ENCODE assay signal across 1 cellular context in genomic region chr3:51995346-51996156, GRCh38.
TF ChIP-seq lines count a peak whose summit lies in the region.

RPL29 (minus strand) TSS chr3:51995895; CDS start chr3:51995461, 434 bp downstream.

TF ChIP-seq in A549, 52 proteins besides CTCF, POLR2A, EP300 and RAD21 (continued from another document):
- TF ChIP-seq, protein P1, sequence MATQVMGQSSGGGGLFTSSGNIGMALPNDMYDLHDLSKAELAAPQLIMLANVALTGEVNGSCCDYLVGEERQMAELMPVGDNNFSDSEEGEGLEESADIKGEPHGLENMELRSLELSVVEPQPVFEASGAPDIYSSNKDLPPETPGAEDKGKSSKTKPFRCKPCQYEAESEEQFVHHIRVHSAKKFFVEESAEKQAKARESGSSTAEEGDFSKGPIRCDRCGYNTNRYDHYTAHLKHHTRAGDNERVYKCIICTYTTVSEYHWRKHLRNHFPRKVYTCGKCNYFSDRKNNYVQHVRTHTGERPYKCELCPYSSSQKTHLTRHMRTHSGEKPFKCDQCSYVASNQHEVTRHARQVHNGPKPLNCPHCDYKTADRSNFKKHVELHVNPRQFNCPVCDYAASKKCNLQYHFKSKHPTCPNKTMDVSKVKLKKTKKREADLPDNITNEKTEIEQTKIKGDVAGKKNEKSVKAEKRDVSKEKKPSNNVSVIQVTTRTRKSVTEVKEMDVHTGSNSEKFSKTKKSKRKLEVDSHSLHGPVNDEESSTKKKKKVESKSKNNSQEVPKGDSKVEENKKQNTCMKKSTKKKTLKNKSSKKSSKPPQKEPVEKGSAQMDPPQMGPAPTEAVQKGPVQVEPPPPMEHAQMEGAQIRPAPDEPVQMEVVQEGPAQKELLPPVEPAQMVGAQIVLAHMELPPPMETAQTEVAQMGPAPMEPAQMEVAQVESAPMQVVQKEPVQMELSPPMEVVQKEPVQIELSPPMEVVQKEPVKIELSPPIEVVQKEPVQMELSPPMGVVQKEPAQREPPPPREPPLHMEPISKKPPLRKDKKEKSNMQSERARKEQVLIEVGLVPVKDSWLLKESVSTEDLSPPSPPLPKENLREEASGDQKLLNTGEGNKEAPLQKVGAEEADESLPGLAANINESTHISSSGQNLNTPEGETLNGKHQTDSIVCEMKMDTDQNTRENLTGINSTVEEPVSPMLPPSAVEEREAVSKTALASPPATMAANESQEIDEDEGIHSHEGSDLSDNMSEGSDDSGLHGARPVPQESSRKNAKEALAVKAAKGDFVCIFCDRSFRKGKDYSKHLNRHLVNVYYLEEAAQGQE (IDR thresholded peaks at IDR 0.05), result 0 out of 2 replicates have a peak, but pooled peaks have one; percentile 15
